10 cellular contexts compared by ENCODE assay signal in the genomic region with DNA sequence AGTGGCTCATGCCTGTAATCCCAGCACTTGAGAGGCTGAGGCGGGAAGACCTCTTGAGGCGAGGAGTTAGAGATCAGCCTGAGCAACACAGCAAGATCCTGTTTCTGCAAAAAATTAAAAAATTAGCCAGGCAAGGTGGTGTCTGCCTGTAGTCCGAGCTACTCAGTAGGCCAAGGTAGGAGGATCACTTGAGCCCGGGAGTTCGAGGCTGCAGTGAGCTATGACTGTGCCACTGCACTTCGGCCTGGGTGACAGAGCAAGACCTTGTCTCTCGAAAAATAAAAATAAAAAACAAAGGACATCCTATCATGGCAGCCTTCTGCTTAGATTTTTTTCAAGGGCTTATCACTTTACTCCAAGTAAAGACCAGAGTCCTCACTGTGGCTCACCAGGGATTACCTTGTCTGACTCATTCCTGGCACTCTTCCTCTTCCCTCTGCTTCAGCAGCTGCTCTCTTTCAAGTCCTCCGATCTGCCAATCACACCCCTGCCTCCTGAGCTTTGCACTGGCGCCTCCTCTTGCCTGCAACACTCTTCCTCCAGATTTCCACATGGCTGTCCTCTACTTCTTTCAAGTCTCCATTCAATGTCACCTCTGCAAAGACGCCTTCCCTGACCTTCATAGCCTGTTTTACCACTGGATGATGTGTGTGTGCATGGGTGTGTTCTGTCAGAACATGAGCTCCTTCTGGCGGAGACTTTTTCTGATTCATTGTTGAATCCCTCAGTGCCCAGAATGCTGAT. TPM values are rescaled to one million over a fixed set of nuclear protein-coding genes. Genes with fewer than 3 reads are reported as not detected.
A peak's percentile ranks its signal among the peaks of the same experiment; 100 is the strongest.
DNase-seq lines count a peak whose midpoint lies in the region; ATAC-seq and TF ChIP-seq lines count a peak whose summit lies in the region.
"Had no signal": no experiment of that assay in that cellular context is flagged by ENCODE, and none has a peak within 500 bp of the region (broad histone marks: within the 10 kb centered on the region; RNA-seq: fewer than 3 reads in every experiment).

No MANE protein-coding gene starts in this region.

- H3K4me2 ChIP-seq in smooth muscle cell = peak overlapping the region; percentile 32

- H3K27ac ChIP-seq in RWPE2 (ENCODE audit: poor library complexity, severe bottlenecking) = no peak overlapping the region
- no peak overlapping the region for H3K27ac ChIP-seq in smooth muscle cell (ENCODE audit: low read depth)

- H3K36me3 ChIP-seq in RWPE2 (ENCODE audit: low read depth) (no peaks in the 10 kb centered on the region), smooth muscle cell (ENCODE audit: low read depth) (no peaks in the 10 kb centered on the region)

- no peak overlapping the region for H3K4me3 Mint-ChIP-seq in activated CD8-positive, alpha-beta T cell treated with anti-CD3 and anti-CD28 coated beads, Interleukin-2, amount 10 ng/mL, durations not matched to agents 7 days and 5 days

- POLR2A ChIA-PET in activated CD8-positive, alpha-beta T cell treated with anti-CD3 and anti-CD28 coated beads, Interleukin-2, amount 10 ng/mL, durations not matched to agents 7 days and 5 days (lab: Charles Lee) = no interaction called here

- CTCF ChIA-PET in activated CD8-positive, alpha-beta T cell treated with anti-CD3 and anti-CD28 coated beads, Interleukin-2, amount 10 ng/mL, durations not matched to agents 7 days and 5 days (lab: Charles Lee) = interaction anchor here (2.0 kb wide), 1 partner anchor 15 kb away, joined by 5 read pairs; no protein-coding TSS in a partner anchor

- H3K9me3 Mint-ChIP-seq in activated CD8-positive, alpha-beta T cell treated with anti-CD3 and anti-CD28 coated beads, Interleukin-2, amount 10 ng/mL, durations not matched to agents 7 days and 5 days (ENCODE audit: insufficient read depth) = no peaks in the 10 kb centered on the region

- H2AFZ ChIP-seq in smooth muscle cell (ENCODE audit: low read depth) = no peak overlapping the region

- H3K4me1 ChIP-seq in RWPE2 (ENCODE audit: insufficient read depth, poor library complexity, severe bottlenecking) (peaks cover 5% of the 10 kb centered on the region), smooth muscle cell (ENCODE audit: low read depth) (no peaks in the 10 kb centered on the region)

- TF ChIP-seq CTCF in RWPE2 (IDR thresholded peaks at IDR 0.05; ENCODE audit: poor library complexity, severe bottlenecking) = peak; percentile 48
- no peak for TF ChIP-seq CTCF in smooth muscle cell (IDR thresholded peaks at IDR 0.05; ENCODE audit: borderline replicate concordance, insufficient read depth, poor library complexity, severe bottlenecking)

- H3K79me2 ChIP-seq in smooth muscle cell (ENCODE audit: low read depth) = no peaks in the 10 kb centered on the region

- no peak overlapping the region for H3K27ac Mint-ChIP-seq in activated CD8-positive, alpha-beta T cell treated with anti-CD3 and anti-CD28 coated beads, Interleukin-2, amount 10 ng/mL, durations not matched to agents 7 days and 5 days

- H3F3A ChIP-seq in smooth muscle cell (ENCODE audit: low read depth) = peaks cover 11% of the 10 kb centered on the region

- H3K27me3 Mint-ChIP-seq in activated CD8-positive, alpha-beta T cell treated with anti-CD3 and anti-CD28 coated beads, Interleukin-2, amount 10 ng/mL, durations not matched to agents 7 days and 5 days (ENCODE audit: low read depth) = no peaks in the 10 kb centered on the region

- no peaks in the 10 kb centered on the region for H4K20me1 ChIP-seq in smooth muscle cell (ENCODE audit: low read depth)

- peak; percentile 0 to 60 for DNase-seq in NCI-H524 (lab: John Stamatoyannopoulos, UW)
- no peak for DNase-seq in NCI-H524 treated with DMSO at 0.1 percent for 48 hours (lab: John Stamatoyannopoulos, UW)
- no peak for DNase-seq in RWPE2 (ENCODE audit: low spot score)
- peak; percentile 49 for DNase-seq in fibroblast of peridontal ligament (ENCODE audit: extremely low read depth)
- DNase-seq in smooth muscle cell (lab: John Stamatoyannopoulos, UW; ENCODE audit: unreplicated experiment) = no peak
- DNase-seq in stimulated activated naive CD4-positive, alpha-beta T cell treated with Interleukin-2 at 50 U/mL for 16 hours (lab: John Stamatoyannopoulos, UW) = no peak
- DNase-seq in activated CD8-positive, alpha-beta T cell treated with anti-CD3 and anti-CD28 coated beads, Interleukin-2, amount 10 ng/mL, durations not matched to agents 7 days and 5 days = no peak
- DNase-seq: activated effector memory CD4-positive, alpha-beta T cell treated with Interleukin-2 at 50 U/mL for 16 hours; glutamatergic neuron had no signal

- H3K27me3 ChIP-seq in RWPE2 (ENCODE audit: insufficient read depth, poor library complexity, severe bottlenecking) (no peaks in the 10 kb centered on the region), smooth muscle cell (ENCODE audit: low read depth) (no peaks in the 10 kb centered on the region)

- H3K9me3 ChIP-seq in RWPE2 (ENCODE audit: severe bottlenecking) (no peaks in the 10 kb centered on the region), smooth muscle cell (replicated peaks; ENCODE audit: low read depth) (no peaks in the 10 kb centered on the region)

- whole genome bisulfite sequencing in smooth muscle cell (ENCODE audit: low lambda C conversion rate) = 47% methylated on average over 11 of the region's 11 CpGs

- ATAC-seq in RWPE2 (ENCODE audit: low read depth) (peak; percentile 94), HG03378 (IDR thresholded peaks at IDR 0.05; ENCODE audit: unreplicated experiment) (no peak)
- ATAC-seq in activated CD8-positive, alpha-beta T cell treated with anti-CD3 and anti-CD28 coated beads, Interleukin-2, amount 10 ng/mL, durations not matched to agents 7 days and 5 days = no peak

- no peak overlapping the region for H3K9ac ChIP-seq in smooth muscle cell (ENCODE audit: low read depth)

- peaks cover 2% of the 10 kb centered on the region for H3K4me1 Mint-ChIP-seq in activated CD8-positive, alpha-beta T cell treated with anti-CD3 and anti-CD28 coated beads, Interleukin-2, amount 10 ng/mL, durations not matched to agents 7 days and 5 days (ENCODE audit: low read depth)

- no peak overlapping the region for H3K4me3 ChIP-seq in RWPE2 (ENCODE audit: severe bottlenecking)
- no peak overlapping the region for H3K4me3 ChIP-seq in smooth muscle cell

- no peaks in the 10 kb centered on the region for H3K36me3 Mint-ChIP-seq in activated CD8-positive, alpha-beta T cell treated with anti-CD3 and anti-CD28 coated beads, Interleukin-2, amount 10 ng/mL, durations not matched to agents 7 days and 5 days (ENCODE audit: low read depth)

RNA-seq across cellular contexts. Expression of a gene that starts 7.7 kb away (rescaled TPM):
- total RNA-seq in smooth muscle cell = 11.9 and 18.0 TPM in 2 replicates
- 9.2 and 10.2 TPM in 2 replicates for polyA plus RNA-seq in smooth muscle cell
- total RNA-seq in activated CD8-positive, alpha-beta T cell treated with anti-CD3 and anti-CD28 coated beads, Interleukin-2, amount 10 ng/mL, durations not matched to agents 7 days and 5 days = 1 to 10 TPM; 1.6 to 2.9 TPM

Comparison
In these comparisons a context has a peak if more than half of its experiments do, and no peak if none do; other contexts are left out.
1. DNase-seq: peak in NCI-H524 (2 of 2) and fibroblast of peridontal ligament (single experiment); none in NCI-H524 treated with DMSO at 0.1 percent for 48 hours (single experiment), RWPE2 (single experiment), smooth muscle cell (single experiment), stimulated activated naive CD4-positive, alpha-beta T cell treated with Interleukin-2 at 50 U/mL for 16 hours (single experiment) and activated CD8-positive, alpha-beta T cell treated with anti-CD3 and anti-CD28 coated beads, Interleukin-2, amount 10 ng/mL, durations not matched to agents 7 days and 5 days (single experiment).